14 cellular contexts compared by ENCODE assay signal in the genomic region with DNA sequence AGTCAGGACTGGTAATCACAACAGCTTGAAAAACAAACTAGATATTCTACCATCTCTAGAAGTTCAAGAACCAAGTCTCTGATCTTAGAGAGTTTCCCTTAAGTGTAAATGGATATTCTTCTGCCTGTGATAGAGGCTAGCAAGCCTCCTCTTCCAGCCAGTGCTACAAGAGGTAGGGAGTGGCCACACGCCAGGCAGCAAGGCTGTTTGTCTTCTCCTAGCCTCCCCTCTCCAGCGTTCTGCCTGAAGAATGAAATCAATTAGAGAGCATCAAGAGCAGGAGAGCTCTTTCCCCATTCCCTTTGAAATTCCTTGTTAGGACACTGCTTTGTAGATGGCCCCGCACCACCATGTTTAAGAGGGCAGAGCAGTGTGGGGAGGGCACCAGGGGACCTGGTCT. TPM values are rescaled to one million over a fixed set of nuclear protein-coding genes. Genes with fewer than 3 reads are reported as not detected.
DNase-seq lines count a peak whose midpoint lies in the region; ATAC-seq and TF ChIP-seq lines count a peak whose summit lies in the region.
"Had no signal": no experiment of that assay in that cellular context is flagged by ENCODE, and none has a peak within 500 bp of the region (broad histone marks: within the 10 kb centered on the region; RNA-seq: fewer than 3 reads in every experiment).

No MANE protein-coding gene starts in this region.

- H3K4me3 Mint-ChIP-seq in activated CD4-positive, alpha-beta T cell treated with anti-CD3 and anti-CD28 coated beads for 36 hours: peak overlapping the region; percentile 34
- peak overlapping the region; percentile 24 for H3K4me3 Mint-ChIP-seq in activated CD8-positive, alpha-beta T cell treated with anti-CD3 and anti-CD28 coated beads for 36 hours
- H3K4me3 Mint-ChIP-seq: type B pancreatic cell had no signal

- TF ChIP-seq POLR2A in gastrocnemius medialis (IDR thresholded peaks at IDR 0.05): no peak

- CTCF ChIA-PET in activated CD4-positive, alpha-beta T cell treated with anti-CD3 and anti-CD28 coated beads for 36 hours (lab: Charles Lee): interaction anchor here (1.0 to 4.9 kb wide), 6 partner anchors 9 to 93 kb away, joined by 3 to 35 read pairs (median 7); partner anchors contain the start of gene RAP1A
- CTCF ChIA-PET in activated CD8-positive, alpha-beta T cell treated with anti-CD3 and anti-CD28 coated beads for 36 hours (lab: Charles Lee): interaction anchor here (1.1 to 7.4 kb wide), 8 partner anchors 10 to 147 kb away, joined by 3 to 77 read pairs (median 8); partner anchors contain the start of gene RAP1A

- H3K4me3 ChIP-seq in rectal smooth muscle tissue (ENCODE audit: low read length) (no peak overlapping the region), gastrocnemius medialis (no peak overlapping the region)
- H3K4me3 ChIP-seq: right atrium auricular region had no signal

- H3K4me1 ChIP-seq in rectal smooth muscle tissue (ENCODE audit: control insufficient read depth, insufficient read depth, low read length) (peaks cover 31% of the 10 kb centered on the region), gastrocnemius medialis (no peaks in the 10 kb centered on the region)

- H3K27me3 ChIP-seq in rectal smooth muscle tissue (ENCODE audit: control insufficient read depth, insufficient read depth, low read length) (no peaks in the 10 kb centered on the region), gastrocnemius medialis (no peaks in the 10 kb centered on the region)
- H3K27me3 ChIP-seq: right atrium auricular region had no signal

- H3K27me3 Mint-ChIP-seq in activated CD4-positive, alpha-beta T cell treated with anti-CD3 and anti-CD28 coated beads for 36 hours: no peaks in the 10 kb centered on the region
- H3K27me3 Mint-ChIP-seq in activated CD8-positive, alpha-beta T cell treated with anti-CD3 and anti-CD28 coated beads for 36 hours: no peaks in the 10 kb centered on the region

- H3K4me1 Mint-ChIP-seq in activated CD4-positive, alpha-beta T cell treated with anti-CD3 and anti-CD28 coated beads for 36 hours: peaks cover 98% of the 10 kb centered on the region
- H3K4me1 Mint-ChIP-seq in activated CD8-positive, alpha-beta T cell treated with anti-CD3 and anti-CD28 coated beads for 36 hours (ENCODE audit: low read depth): peaks cover 96% of the 10 kb centered on the region

- POLR2A ChIA-PET in activated CD4-positive, alpha-beta T cell treated with anti-CD3 and anti-CD28 coated beads for 36 hours (lab: Charles Lee): interaction anchor here (0.6 to 1.4 kb wide), 6 partner anchors 8 to 721 kb away, joined by 3 to 9 read pairs (median 4); partner anchors contain the start of gene RAP1A
- POLR2A ChIA-PET in activated CD8-positive, alpha-beta T cell treated with anti-CD3 and anti-CD28 coated beads for 36 hours (lab: Charles Lee): interaction anchor here (0.6 to 9.9 kb wide), 9 partner anchors 7 to 152 kb away, joined by 3 to 176 read pairs (median 11); partner anchors contain the start of genes ATP5PB, RAP1A and WDR77

- intact Hi-C loops in activated CD4-positive, alpha-beta T cell treated with anti-CD3 and anti-CD28 coated beads for 36 hours (cut with DNase I, micrococcal nuclease): loop anchor here (1.0 to 5.0 kb wide), 6 partner anchors 8 to 953 kb away; partner anchors contain the start of genes DENND2D (in 1 of the 2) and RAP1A (in 1 of the 2)
- intact Hi-C loops in activated CD8-positive, alpha-beta T cell treated with anti-CD3 and anti-CD28 coated beads for 36 hours (cut with micrococcal nuclease): loop anchor here (5.0 kb wide), 1 partner anchor 383 kb away; no protein-coding TSS in a partner anchor
- intact Hi-C loops in gastrocnemius medialis (cut with DNase I; ENCODE audit: low total_unique reads): no loop called here

- H3K9me3 ChIP-seq in gastrocnemius medialis: no peaks in the 10 kb centered on the region
- H3K9me3 ChIP-seq: right atrium auricular region had no signal

- TF ChIP-seq CTCF in activated CD8-positive, alpha-beta T cell treated with anti-CD3 and anti-CD28 coated beads for 36 hours (IDR thresholded peaks at IDR 0.05): no peak
- no peak for TF ChIP-seq CTCF in gastrocnemius medialis (IDR thresholded peaks at IDR 0.05 in 4 of 5, conservative IDR thresholded peaks at IDR 0.05 in 1 of 5)

- DNase-seq in activated CD4-positive, alpha-beta T cell treated with anti-CD3 and anti-CD28 coated beads for 36 hours: no peak
- no peak for DNase-seq in activated CD4-positive, alpha-beta T cell treated with anti-CD3 and anti-CD28 coated beads for 1 hour
- DNase-seq in activated CD8-positive, alpha-beta T cell treated with anti-CD3 and anti-CD28 coated beads for 36 hours: no peak
- DNase-seq in caudate nucleus (lab: John Stamatoyannopoulos, UW) (no peak), gastrocnemius medialis (no peak), dermis blood vessel endothelial cell (no peak)
- DNase-seq: DND-41, head of caudate nucleus, NCI-H2029 had no signal

- H3K36me3 Mint-ChIP-seq in activated CD4-positive, alpha-beta T cell treated with anti-CD3 and anti-CD28 coated beads for 36 hours (ENCODE audit: low read depth): peaks cover 6% of the 10 kb centered on the region
- peaks cover 10% of the 10 kb centered on the region for H3K36me3 Mint-ChIP-seq in activated CD8-positive, alpha-beta T cell treated with anti-CD3 and anti-CD28 coated beads for 36 hours (ENCODE audit: low read depth)
- H3K36me3 Mint-ChIP-seq: type B pancreatic cell had no signal

- no peak overlapping the region for H3K9ac ChIP-seq in rectal smooth muscle tissue (ENCODE audit: low read length)

- no peaks in the 10 kb centered on the region for H3K36me3 ChIP-seq in rectal smooth muscle tissue (ENCODE audit: control insufficient read depth, insufficient read depth, low read length)
- no peaks in the 10 kb centered on the region for H3K36me3 ChIP-seq in gastrocnemius medialis
- H3K36me3 ChIP-seq: right atrium auricular region had no signal

- H3K27ac ChIP-seq in rectal smooth muscle tissue (ENCODE audit: low read depth, low read length) (peak overlapping the region; percentile 50), caudate nucleus (ENCODE audit: low read depth, low read length) (no peak overlapping the region), gastrocnemius medialis (no peak overlapping the region)
- H3K27ac ChIP-seq: right atrium auricular region had no signal

- ATAC-seq in activated CD4-positive, alpha-beta T cell treated with anti-CD3 and anti-CD28 coated beads for 36 hours: no peak
- peak; percentile 6 for ATAC-seq in HG02571 (IDR thresholded peaks at IDR 0.05; ENCODE audit: unreplicated experiment)
- no peak for ATAC-seq in activated CD8-positive, alpha-beta T cell treated with anti-CD3 and anti-CD28 coated beads for 36 hours
- no peak for ATAC-seq in gastrocnemius medialis
- ATAC-seq: Panc1 had no signal

- in situ Hi-C loops in gastrocnemius medialis (cut with MboI; ENCODE audit: low sequenced_read_pairs in 4 of 4): no loop called here

- peak overlapping the region; percentile 96 for H3K27ac Mint-ChIP-seq in activated CD4-positive, alpha-beta T cell treated with anti-CD3 and anti-CD28 coated beads for 36 hours
- peak overlapping the region; percentile 94 for H3K27ac Mint-ChIP-seq in activated CD8-positive, alpha-beta T cell treated with anti-CD3 and anti-CD28 coated beads for 36 hours
- H3K27ac Mint-ChIP-seq: type B pancreatic cell had no signal

- H3K9me3 Mint-ChIP-seq in activated CD4-positive, alpha-beta T cell treated with anti-CD3 and anti-CD28 coated beads for 36 hours (ENCODE audit: low read depth): no peaks in the 10 kb centered on the region
- no peaks in the 10 kb centered on the region for H3K9me3 Mint-ChIP-seq in activated CD8-positive, alpha-beta T cell treated with anti-CD3 and anti-CD28 coated beads for 36 hours
- H3K9me3 Mint-ChIP-seq: type B pancreatic cell had no signal

RNA-seq across cellular contexts. Expression of gene RAP1A, which starts 19.3 kb away (rescaled TPM):
- 100 to 1,000 TPM; 182 to 214 TPM for total RNA-seq in activated CD4-positive, alpha-beta T cell treated with anti-CD3 and anti-CD28 coated beads for 36 hours
- 100 to 1,000 TPM; 197 to 198 TPM for total RNA-seq in activated CD8-positive, alpha-beta T cell treated with anti-CD3 and anti-CD28 coated beads for 36 hours
- total RNA-seq in gastrocnemius medialis (10 to 100 TPM; 49.4 to 72.1 (median 57.9) TPM), dermis blood vessel endothelial cell (21.1 and 49.1 TPM in 2 replicates)
